In genomic region chr19:6524326-6524725, GRCh38 we compare ENCODE assay signal across 21 cellular contexts. TPM values are rescaled to one million over a fixed set of nuclear protein-coding genes. Genes with fewer than 3 reads are reported as not detected.
DNase-seq lines count a peak whose midpoint lies in the region; ATAC-seq and TF ChIP-seq lines count a peak whose summit lies in the region.
"Had no signal": no experiment of that assay in that cellular context is flagged by ENCODE, and none has a peak within 500 bp of the region (broad histone marks: within the 10 kb centered on the region; RNA-seq: fewer than 3 reads in every experiment).

No MANE protein-coding gene starts in this region.

- no peak overlapping the region for H2BK120ac ChIP-seq in neuronal stem cell (ENCODE audit: low read depth, low read length)

- peaks cover 0 to 3% (median 0%) of the 10 kb centered on the region in 3 experiments for H3K27me3 ChIP-seq in neuronal stem cell (ENCODE audit: control insufficient read depth in 3 of 3, insufficient read depth in 3 of 3, low read depth in 1 of 3, low read length in 3 of 3)
- H3K27me3 ChIP-seq: BLaER1 treated with 17β-estradiol and CSF1 and Interleukin-3, amounts not matched to agents 10 nM and 100 nM; Peyer's patch; SJSA1 had no signal

- no peak overlapping the region for H2AFZ ChIP-seq in neuronal stem cell (ENCODE audit: low read length)
- H2AFZ ChIP-seq: GM23248 had no signal

- no peaks in the 10 kb centered on the region for H3K9me3 ChIP-seq in neuronal stem cell (replicated peaks in 1 of 2; ENCODE audit: control insufficient read depth in 2 of 2, insufficient read depth in 1 of 2, low read depth in 1 of 2, low read length in 2 of 2)
- H3K9me3 ChIP-seq: BLaER1 treated with 17β-estradiol and CSF1 and Interleukin-3, amounts not matched to agents 10 nM and 100 nM; Peyer's patch; SJSA1 had no signal

- no peak overlapping the region for H4K8ac ChIP-seq in neuronal stem cell (ENCODE audit: low read depth, low read length)

- no peak overlapping the region for H2BK5ac ChIP-seq in neuronal stem cell (ENCODE audit: low read length)

- intact Hi-C loops in activated B cell treated with CpG ODN at 0.5 μM for 24 hours (cut with micrococcal nuclease) = no loop called here

- POLR2A ChIA-PET in activated B cell treated with CpG ODN at 0.5 μM for 24 hours (lab: Charles Lee) = interaction anchor here (0.7 to 3.8 kb wide), 2 partner anchors 54 to 436 kb away, joined by 3 to 26 read pairs; no protein-coding TSS in a partner anchor

- H3K4me1 ChIP-seq in neuronal stem cell (ENCODE audit: control insufficient read depth in 2 of 2, insufficient read depth in 1 of 2, low read depth in 1 of 2, low read length in 2 of 2) = no peaks in the 10 kb centered on the region

- no peak overlapping the region for H3K18ac ChIP-seq in neuronal stem cell (ENCODE audit: low read length)

- no peak overlapping the region for H2BK12ac ChIP-seq in neuronal stem cell (ENCODE audit: low read length)

- no peaks in the 10 kb centered on the region for H3K36me3 ChIP-seq in neuronal stem cell (replicated peaks in 1 of 2; ENCODE audit: control insufficient read depth in 2 of 2, insufficient read depth in 2 of 2, low read length in 2 of 2)
- H3K36me3 ChIP-seq: BLaER1 treated with 17β-estradiol and CSF1 and Interleukin-3, amounts not matched to agents 10 nM and 100 nM; Peyer's patch; SJSA1 had no signal

- H3K27ac Mint-ChIP-seq in activated B cell treated with CpG ODN at 0.5 μM for 24 hours = peak overlapping the region; percentile 24
- H3K27ac Mint-ChIP-seq in stimulated activated naive B cell treated with anti-CD40 and anti-IgM and Interleukin-4, amounts not matched to agents 10 μg/mL and 1 μg/mL and 100 μg/mL, for 72 hours = no peak overlapping the region
- H3K27ac Mint-ChIP-seq: CD8-positive, alpha-beta T cell; H9; HFFc6 had no signal

- DNase-seq in DMS79 treated with DMSO at 0.1 percent for 48 hours (lab: John Stamatoyannopoulos, UW) = peak; percentile 40
- peak; percentile 9 for DNase-seq in NAMALWA (ENCODE audit: low spot score)
- DNase-seq in activated B cell treated with CpG ODN at 0.5 μM for 24 hours = no peak
- DNase-seq in fibroblast of the aortic adventitia (ENCODE audit: low read depth) = peak; percentile 9
- DNase-seq in neuronal stem cell (ENCODE audit: low spot score) = no peak
- DNase-seq in stimulated activated naive B cell treated with anti-CD40 and anti-IgM and Interleukin-4, amounts not matched to agents 10 μg/mL and 1 μg/mL and 100 μg/mL, for 72 hours = no peak
- DNase-seq: CD8-positive, alpha-beta T cell; GM23248; H9; HFFc6; KBM-7; NCI-H1694; NCI-H2081 treated with DMSO at 0.1 percent for 48 hours; NCI-H2171 treated with DMSO at 0.1 percent for 48 hours; NCI-H69; NK-92 treated with Interleukin-12 subunit alpha and Interleukin-12 subunit beta, amount 100 ng/mL, for 24 hours; Peyer's patch had no signal

- no peaks in the 10 kb centered on the region for H3K79me1 ChIP-seq in neuronal stem cell (ENCODE audit: low read depth, low read length)

- H3K4ac ChIP-seq in neuronal stem cell (ENCODE audit: low read length) = no peak overlapping the region

- H4K91ac ChIP-seq in neuronal stem cell (ENCODE audit: low read depth, low read length, poor library complexity) = no peak overlapping the region

- H3K4me2 ChIP-seq in neuronal stem cell (ENCODE audit: insufficient read depth, low read length, poor library complexity, severe bottlenecking) = no peak overlapping the region
- H3K4me2 ChIP-seq: BLaER1 treated with 17β-estradiol and CSF1 and Interleukin-3, amounts not matched to agents 10 nM and 100 nM had no signal

- H3K4me3 ChIP-seq in fibroblast of the aortic adventitia (ENCODE audit: low read depth, low read length) (no peak overlapping the region), neuronal stem cell (ENCODE audit: low read length in 2 of 2) (no peak overlapping the region)
- H3K4me3 ChIP-seq: BLaER1 treated with 17β-estradiol and CSF1 and Interleukin-3, amounts not matched to agents 10 nM and 100 nM; GM12878; GM23248; Peyer's patch; SJSA1 had no signal

- no peak overlapping the region for H2AK5ac ChIP-seq in neuronal stem cell (ENCODE audit: low read depth, low read length)

- no peaks in the 10 kb centered on the region for H3K9me3 Mint-ChIP-seq in activated B cell treated with CpG ODN at 0.5 μM for 24 hours
- H3K9me3 Mint-ChIP-seq in stimulated activated naive B cell treated with anti-CD40 and anti-IgM and Interleukin-4, amounts not matched to agents 10 μg/mL and 1 μg/mL and 100 μg/mL, for 72 hours = no peaks in the 10 kb centered on the region
- H3K9me3 Mint-ChIP-seq: CD8-positive, alpha-beta T cell; H9; HFFc6 had no signal

- no peak overlapping the region for H3K27ac ChIP-seq in neuronal stem cell (replicated peaks; ENCODE audit: low read length)
- H3K27ac ChIP-seq: GM23248, Peyer's patch, SJSA1 had no signal

- H3K36me3 Mint-ChIP-seq in activated B cell treated with CpG ODN at 0.5 μM for 24 hours (ENCODE audit: low read depth) = no peaks in the 10 kb centered on the region
- H3K36me3 Mint-ChIP-seq in stimulated activated naive B cell treated with anti-CD40 and anti-IgM and Interleukin-4, amounts not matched to agents 10 μg/mL and 1 μg/mL and 100 μg/mL, for 72 hours = no peaks in the 10 kb centered on the region
- H3K36me3 Mint-ChIP-seq: CD8-positive, alpha-beta T cell had no signal

- H3K4me3 Mint-ChIP-seq in activated B cell treated with CpG ODN at 0.5 μM for 24 hours = no peak overlapping the region
- no peak overlapping the region for H3K4me3 Mint-ChIP-seq in stimulated activated naive B cell treated with anti-CD40 and anti-IgM and Interleukin-4, amounts not matched to agents 10 μg/mL and 1 μg/mL and 100 μg/mL, for 72 hours
- H3K4me3 Mint-ChIP-seq: CD8-positive, alpha-beta T cell; HFFc6 had no signal

- H3K14ac ChIP-seq in neuronal stem cell (ENCODE audit: low read length) = no peak overlapping the region

- H3K9ac ChIP-seq in neuronal stem cell (ENCODE audit: low read depth, low read length, poor library complexity) = no peak overlapping the region
- H3K9ac ChIP-seq: BLaER1 treated with 17β-estradiol and CSF1 and Interleukin-3, amounts not matched to agents 10 nM and 100 nM; GM23248 had no signal

- H2BK15ac ChIP-seq in neuronal stem cell (ENCODE audit: low read length) = no peak overlapping the region

- H3K23ac ChIP-seq in neuronal stem cell (ENCODE audit: low read depth, low read length, poor library complexity) = no peak overlapping the region

- no peaks in the 10 kb centered on the region for H3K27me3 Mint-ChIP-seq in activated B cell treated with CpG ODN at 0.5 μM for 24 hours
- H3K27me3 Mint-ChIP-seq in stimulated activated naive B cell treated with anti-CD40 and anti-IgM and Interleukin-4, amounts not matched to agents 10 μg/mL and 1 μg/mL and 100 μg/mL, for 72 hours = peaks cover 2 to 4% of the 10 kb centered on the region in 2 donors

- no peak for ATAC-seq in activated B cell treated with CpG ODN at 0.5 μM for 24 hours (ENCODE audit: low read depth)
- ATAC-seq in HG03521 (IDR thresholded peaks at IDR 0.05; ENCODE audit: unreplicated experiment) = no peak
- no peak for ATAC-seq in stimulated activated naive B cell treated with anti-CD40 and anti-IgM and Interleukin-4, amounts not matched to agents 10 μg/mL and 1 μg/mL and 100 μg/mL, for 72 hours (replicated peaks)
- ATAC-seq: CD8-positive, alpha-beta T cell; GM12878 had no signal

- CTCF ChIA-PET in activated B cell treated with CpG ODN at 0.5 μM for 24 hours (lab: Charles Lee) = interaction anchor here (1.0 kb wide), 1 partner anchor 107 kb away, joined by 3 read pairs; no protein-coding TSS in a partner anchor

- no CpG with 5 or more reads among the region's 2 CpGs for WGBS in neuronal stem cell (ENCODE audit: extremely low coverage in 2 of 2, insufficient read length in 2 of 2, insufficient replicate concordance in 1 of 2), 2 donors

- TF ChIP-seq CTCF in activated B cell treated with CpG ODN at 0.5 μM for 24 hours (IDR thresholded peaks at IDR 0.05) (no peak), fibroblast of the aortic adventitia (IDR thresholded peaks at IDR 0.05; ENCODE audit: insufficient read depth, low read length) (no peak)

- H3K4me1 Mint-ChIP-seq in activated B cell treated with CpG ODN at 0.5 μM for 24 hours = peaks cover 57% of the 10 kb centered on the region
- peaks cover 24 to 39% of the 10 kb centered on the region in 2 donors for H3K4me1 Mint-ChIP-seq in stimulated activated naive B cell treated with anti-CD40 and anti-IgM and Interleukin-4, amounts not matched to agents 10 μg/mL and 1 μg/mL and 100 μg/mL, for 72 hours

RNA-seq across cellular contexts. Expression of gene TNFSF9, which starts 6.5 kb away (rescaled TPM):
- total RNA-seq in activated B cell treated with CpG ODN at 0.5 μM for 24 hours (6.0 and 7.1 TPM in 2 replicates), fibroblast of the aortic adventitia (ENCODE audit: low replicate concordance) (1.7 and 2.6 TPM in 2 replicates)
- polyA plus RNA-seq in neuronal stem cell (2013, experiment 1 of 2) = 1.5 TPM
- 1.8 TPM for polyA plus RNA-seq in neuronal stem cell (2013, experiment 2 of 2)

RNA-seq across cellular contexts. Expression of gene TUBB4A, which starts 22.2 kb away (rescaled TPM):
- total RNA-seq in activated B cell treated with CpG ODN at 0.5 μM for 24 hours (13.2 and 16.8 TPM in 2 replicates), fibroblast of the aortic adventitia (ENCODE audit: low replicate concordance) (0.41 TPM in 1 of 2 replicates, not detected in the other)
- polyA plus RNA-seq in neuronal stem cell (2013, experiment 1 of 2) = 30.8 TPM
- 30.4 TPM for polyA plus RNA-seq in neuronal stem cell (2013, experiment 2 of 2)
- total RNA-seq: GM23248, HFFc6, SJSA1 had no signal
- polyA plus RNA-seq: GM23248 had no signal

RNA-seq across cellular contexts. Expression of gene DENND1C, which starts 42.7 kb away (rescaled TPM):
- total RNA-seq in activated B cell treated with CpG ODN at 0.5 μM for 24 hours (90.0 and 95.1 TPM in 2 replicates), fibroblast of the aortic adventitia (ENCODE audit: low replicate concordance) (not detected in 2 replicates)
- polyA plus RNA-seq in neuronal stem cell (2013, experiment 1 of 2) = 0.61 TPM
- 0.60 TPM for polyA plus RNA-seq in neuronal stem cell (2013, experiment 2 of 2)
- total RNA-seq: GM23248, HFFc6, SJSA1 had no signal
- polyA plus RNA-seq: GM23248 had no signal

Comparison
In these comparisons a context has a peak if more than half of its experiments do, and no peak if none do; other contexts are left out.
1. DNase-seq: peak in DMS79 treated with DMSO at 0.1 percent for 48 hours (single experiment), NAMALWA (single experiment) and fibroblast of the aortic adventitia (single experiment); none in activated B cell treated with CpG ODN at 0.5 μM for 24 hours (single experiment), neuronal stem cell (single experiment) and stimulated activated naive B cell treated with anti-CD40 and anti-IgM and Interleukin-4, amounts not matched to agents 10 μg/mL and 1 μg/mL and 100 μg/mL, for 72 hours (single experiment).
2. RNA of gene TUBB4A, which starts 22.2 kb away (total RNA-seq): 13.2 to 16.8 TPM in activated B cell treated with CpG ODN at 0.5 μM for 24 hours; 0.41 TPM in fibroblast of the aortic adventitia; every median in the first group is over 10 times any median in the second.
3. RNA of gene DENND1C, which starts 42.7 kb away (total RNA-seq): 90.0 to 95.1 TPM in activated B cell treated with CpG ODN at 0.5 μM for 24 hours; not detected in fibroblast of the aortic adventitia; every median in the first group is over 10 times any median in the second.